In the genomic region with DNA sequence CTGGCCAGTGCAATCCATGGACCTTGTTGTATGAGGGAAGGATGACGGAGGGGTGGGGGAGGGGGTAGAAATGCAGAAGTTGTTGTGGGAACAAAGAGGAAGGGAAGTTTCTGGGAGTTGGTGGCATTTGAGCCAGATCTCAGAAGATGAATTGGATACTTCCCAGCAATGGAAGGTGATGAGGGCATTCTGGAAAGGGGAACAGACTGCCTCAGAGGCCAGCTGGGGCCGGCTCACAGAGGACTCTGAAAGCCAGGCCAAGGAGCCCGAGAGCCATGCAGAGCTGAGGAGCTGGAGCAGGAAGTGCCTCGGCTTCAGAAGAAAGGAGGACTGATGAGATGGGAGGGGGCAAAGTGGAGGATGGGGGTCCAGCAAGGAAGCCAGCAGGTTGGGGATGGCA, we compare ENCODE assay signal across 16 cellular contexts. TPM values are rescaled to one million over a fixed set of nuclear protein-coding genes. Genes with fewer than 3 reads are reported as not detected.
DNase-seq lines count a peak whose midpoint lies in the region; ATAC-seq and TF ChIP-seq lines count a peak whose summit lies in the region.
"Had no signal": no experiment of that assay in that cellular context is flagged by ENCODE, and none has a peak within 500 bp of the region (broad histone marks: within the 10 kb centered on the region; RNA-seq: fewer than 3 reads in every experiment).

No MANE protein-coding gene starts in this region.

- H3K79me2 ChIP-seq in trophoblast cell (ENCODE audit: control insufficient read depth, insufficient read depth, low read length, poor library complexity) = no peaks in the 10 kb centered on the region

- H3K27me3 Mint-ChIP-seq in endothelial cell (ENCODE audit: unreplicated experiment) = peaks cover 17% of the 10 kb centered on the region
- peaks cover 16 to 21% of the 10 kb centered on the region in 2 donors for H3K27me3 Mint-ChIP-seq in natural killer cell treated with Interleukin-12 subunit alpha and Interleukin-12 subunit beta and Interleukin-15 and Interleukin-18, amount 100 ng/mL, for 72 hours

- H3K36me3 ChIP-seq in right atrium auricular region = no peaks in the 10 kb centered on the region
- no peaks in the 10 kb centered on the region for H3K36me3 ChIP-seq in trophoblast cell (ENCODE audit: control insufficient read depth in 1 of 2, insufficient read depth in 2 of 2, low read length in 2 of 2)
- H3K36me3 ChIP-seq: BLaER1 had no signal

- no peaks in the 10 kb centered on the region for H3K79me1 ChIP-seq in trophoblast cell (ENCODE audit: low read length)

- H2BK5ac ChIP-seq in trophoblast cell (ENCODE audit: low read depth, low read length, poor library complexity) = no peak overlapping the region

- DNase-seq in Right ventricle myocardium superior (peak; percentile 60), right atrium auricular region (ENCODE audit: low spot score) (no peak), OCI-M1 (lab: John Stamatoyannopoulos, UW) (peak; percentile 36), endothelial cell (ENCODE audit: low spot score) (no peak), trophoblast cell (no peak)
- DNase-seq in natural killer cell treated with Interleukin-12 subunit alpha and Interleukin-12 subunit beta and Interleukin-15 and Interleukin-18, amount 100 ng/mL, for 72 hours (ENCODE audit: low spot score) = no peak
- no peak for DNase-seq in activated naive CD4-positive, alpha-beta T cell (lab: John Stamatoyannopoulos, UW)
- DNase-seq: AML-193; CD4-positive, CD25-positive, alpha-beta regulatory T cell; DMS53; GF-D8; H7 had no signal

- no peaks in the 10 kb centered on the region for H3K9me3 Mint-ChIP-seq in endothelial cell (ENCODE audit: unreplicated experiment)
- no peaks in the 10 kb centered on the region for H3K9me3 Mint-ChIP-seq in natural killer cell treated with Interleukin-12 subunit alpha and Interleukin-12 subunit beta and Interleukin-15 and Interleukin-18, amount 100 ng/mL, for 72 hours
- H3K9me3 Mint-ChIP-seq: CD4-positive, CD25-positive, alpha-beta regulatory T cell had no signal

- peaks cover 29% of the 10 kb centered on the region for H3K4me1 Mint-ChIP-seq in endothelial cell (ENCODE audit: unreplicated experiment)
- H3K4me1 Mint-ChIP-seq in natural killer cell treated with Interleukin-12 subunit alpha and Interleukin-12 subunit beta and Interleukin-15 and Interleukin-18, amount 100 ng/mL, for 72 hours (ENCODE audit: low read depth in 2 of 2) = peaks cover 0 to 10% of the 10 kb centered on the region in 2 donors

- H2BK12ac ChIP-seq in trophoblast cell (ENCODE audit: low read length) = no peak overlapping the region

- peaks cover 12% of the 10 kb centered on the region for H3K36me3 Mint-ChIP-seq in endothelial cell (ENCODE audit: low read depth, unreplicated experiment)
- H3K36me3 Mint-ChIP-seq in natural killer cell treated with Interleukin-12 subunit alpha and Interleukin-12 subunit beta and Interleukin-15 and Interleukin-18, amount 100 ng/mL, for 72 hours = no peaks in the 10 kb centered on the region

- H3K4me1 ChIP-seq in right atrium auricular region (peaks cover 0 to 30% of the 10 kb centered on the region in 2 donors), trophoblast cell (ENCODE audit: control insufficient read depth in 1 of 2, insufficient read depth in 2 of 2, low read length in 2 of 2) (peaks cover 0 to 2% of the 10 kb centered on the region in 2 experiments)
- H3K4me1 ChIP-seq: BLaER1 had no signal

- H4K8ac ChIP-seq in trophoblast cell (ENCODE audit: low read depth, low read length) = no peak overlapping the region

- H3K9me3 ChIP-seq in right atrium auricular region = no peaks in the 10 kb centered on the region
- H3K9me3 ChIP-seq in trophoblast cell (ENCODE audit: insufficient read depth, low read depth, low read length) = peaks cover 5% of the 10 kb centered on the region
- H3K9me3 ChIP-seq: BLaER1 had no signal

- ATAC-seq in Right ventricle myocardium superior (ENCODE audit: poor library complexity) (no peak), GM18502 (IDR thresholded peaks at IDR 0.05; ENCODE audit: poor library complexity, unreplicated experiment) (no peak)
- ATAC-seq in natural killer cell treated with Interleukin-12 subunit alpha and Interleukin-12 subunit beta and Interleukin-15 and Interleukin-18, amount 100 ng/mL, for 72 hours = no peak

- H3K27ac Mint-ChIP-seq in endothelial cell (ENCODE audit: unreplicated experiment) = peak overlapping the region; percentile 68
- no peak overlapping the region for H3K27ac Mint-ChIP-seq in natural killer cell treated with Interleukin-12 subunit alpha and Interleukin-12 subunit beta and Interleukin-15 and Interleukin-18, amount 100 ng/mL, for 72 hours
- H3K27ac Mint-ChIP-seq: CD4-positive, CD25-positive, alpha-beta regulatory T cell had no signal

- peak overlapping the region; percentile 29 for H3K9ac ChIP-seq in trophoblast cell (ENCODE audit: low read length)
- H3K9ac ChIP-seq: BLaER1 had no signal

- H3K4me3 Mint-ChIP-seq in endothelial cell (ENCODE audit: unreplicated experiment) = peak overlapping the region; percentile 37
- H3K4me3 Mint-ChIP-seq in natural killer cell treated with Interleukin-12 subunit alpha and Interleukin-12 subunit beta and Interleukin-15 and Interleukin-18, amount 100 ng/mL, for 72 hours = no peak overlapping the region

- H3K23ac ChIP-seq in trophoblast cell (ENCODE audit: low read length) = no peak overlapping the region

- H3K14ac ChIP-seq in trophoblast cell (ENCODE audit: low read length) = no peak overlapping the region

- no peak overlapping the region for H4K91ac ChIP-seq in trophoblast cell (ENCODE audit: low read depth, low read length)

- H2BK120ac ChIP-seq in trophoblast cell (ENCODE audit: insufficient read depth, low read length, poor library complexity) = no peak overlapping the region

- intact Hi-C loops in Right ventricle myocardium superior (cut with DNase I) = no loop called here

- no peak overlapping the region for H4K12ac ChIP-seq in trophoblast cell (ENCODE audit: low read depth, low read length)

- H3K4me2 ChIP-seq in trophoblast cell (ENCODE audit: low read length) = no peak overlapping the region
- H3K4me2 ChIP-seq: BLaER1 had no signal

- H3K27ac ChIP-seq in right atrium auricular region (no peak overlapping the region), trophoblast cell (ENCODE audit: low read depth, low read length) (no peak overlapping the region)
- H3K27ac ChIP-seq: 22Rv1, BLaER1 had no signal

- WGBS in trophoblast cell (ENCODE audit: extremely low coverage, insufficient coverage, insufficient read length) = no CpG with 5 or more reads among the region's 4 CpGs

- no peak overlapping the region for H2AK5ac ChIP-seq in trophoblast cell (ENCODE audit: low read length)

- H3K4me3 ChIP-seq in right atrium auricular region = no peak overlapping the region
- H3K4me3 ChIP-seq in trophoblast cell (ENCODE audit: low read depth, low read length) = no peak overlapping the region
- H3K4me3 ChIP-seq: BLaER1 had no signal

- H3K27me3 ChIP-seq in right atrium auricular region (no peaks in the 10 kb centered on the region), trophoblast cell (ENCODE audit: insufficient read depth, low read length) (peaks cover 18% of the 10 kb centered on the region)

- H2AFZ ChIP-seq in trophoblast cell (ENCODE audit: insufficient read depth, low read length, poor library complexity) = no peak overlapping the region

- no peak overlapping the region for H3K18ac ChIP-seq in trophoblast cell (ENCODE audit: low read length)

- no peak for TF ChIP-seq CTCF in right atrium auricular region (IDR thresholded peaks at IDR 0.05)
- TF ChIP-seq CTCF in endothelial cell (IDR thresholded peaks at IDR 0.05; ENCODE audit: unreplicated experiment) = no peak

- no peak overlapping the region for H3K4ac ChIP-seq in trophoblast cell (ENCODE audit: low read depth, low read length)

RNA-seq across cellular contexts. Expression of a gene that starts 2.6 kb away (rescaled TPM):
- total RNA-seq in Right ventricle myocardium superior (5.2 TPM), right atrium auricular region (1 to 10 TPM in 1 of 2 donors, under 1 TPM in 1; 0.83 to 4.6 TPM), endothelial cell (ENCODE audit: unreplicated experiment) (35.4 TPM)
- polyA plus RNA-seq in trophoblast cell (2013) = 1.8 TPM in 2 replicates
- total RNA-seq in natural killer cell treated with Interleukin-12 subunit alpha and Interleukin-12 subunit beta and Interleukin-15 and Interleukin-18, amount 100 ng/mL, for 72 hours = not detected
- total RNA-seq: A673; CD4-positive, CD25-positive, alpha-beta regulatory T cell had no signal
- polyA plus RNA-seq: CD4-positive, CD25-positive, alpha-beta regulatory T cell had no signal

RNA-seq across cellular contexts. Expression of a gene that starts 21.1 kb away (rescaled TPM):
- 0.35 TPM for total RNA-seq in Right ventricle myocardium superior
- total RNA-seq in right atrium auricular region = under 1 TPM in 1 of 2 donors, not detected in 1; 0.20 TPM
- total RNA-seq in endothelial cell (ENCODE audit: unreplicated experiment) = 0.92 TPM
- polyA plus RNA-seq in trophoblast cell (2013) = 0.07 and 0.11 TPM in 2 replicates
- under 1 TPM in 1 of 2 donors, not detected in 1; 0.40 TPM for total RNA-seq in natural killer cell treated with Interleukin-12 subunit alpha and Interleukin-12 subunit beta and Interleukin-15 and Interleukin-18, amount 100 ng/mL, for 72 hours
- total RNA-seq: A673, H7 had no signal
- polyA plus RNA-seq: CD4-positive, CD25-positive, alpha-beta regulatory T cell had no signal

RNA-seq across cellular contexts. Expression of a gene that starts 43.7 kb away (rescaled TPM):
- total RNA-seq in Right ventricle myocardium superior (not detected), right atrium auricular region (not detected), endothelial cell (ENCODE audit: unreplicated experiment) (1.1 TPM)
- polyA plus RNA-seq in trophoblast cell (2013) = 0.10 and 0.14 TPM in 2 replicates
- total RNA-seq in natural killer cell treated with Interleukin-12 subunit alpha and Interleukin-12 subunit beta and Interleukin-15 and Interleukin-18, amount 100 ng/mL, for 72 hours = not detected
- total RNA-seq: A673; CD4-positive, CD25-positive, alpha-beta regulatory T cell; H7 had no signal

Comparison
In these comparisons a context has a peak if more than half of its experiments do, and no peak if none do; other contexts are left out.
1. DNase-seq: peak in Right ventricle myocardium superior (single experiment) and OCI-M1 (single experiment); none in right atrium auricular region (single experiment), endothelial cell (single experiment), trophoblast cell (0 of 2), natural killer cell treated with Interleukin-12 subunit alpha and Interleukin-12 subunit beta and Interleukin-15 and Interleukin-18, amount 100 ng/mL, for 72 hours (single experiment) and activated naive CD4-positive, alpha-beta T cell (0 of 4).